12 cellular contexts compared by ENCODE assay signal in the genomic region with DNA sequence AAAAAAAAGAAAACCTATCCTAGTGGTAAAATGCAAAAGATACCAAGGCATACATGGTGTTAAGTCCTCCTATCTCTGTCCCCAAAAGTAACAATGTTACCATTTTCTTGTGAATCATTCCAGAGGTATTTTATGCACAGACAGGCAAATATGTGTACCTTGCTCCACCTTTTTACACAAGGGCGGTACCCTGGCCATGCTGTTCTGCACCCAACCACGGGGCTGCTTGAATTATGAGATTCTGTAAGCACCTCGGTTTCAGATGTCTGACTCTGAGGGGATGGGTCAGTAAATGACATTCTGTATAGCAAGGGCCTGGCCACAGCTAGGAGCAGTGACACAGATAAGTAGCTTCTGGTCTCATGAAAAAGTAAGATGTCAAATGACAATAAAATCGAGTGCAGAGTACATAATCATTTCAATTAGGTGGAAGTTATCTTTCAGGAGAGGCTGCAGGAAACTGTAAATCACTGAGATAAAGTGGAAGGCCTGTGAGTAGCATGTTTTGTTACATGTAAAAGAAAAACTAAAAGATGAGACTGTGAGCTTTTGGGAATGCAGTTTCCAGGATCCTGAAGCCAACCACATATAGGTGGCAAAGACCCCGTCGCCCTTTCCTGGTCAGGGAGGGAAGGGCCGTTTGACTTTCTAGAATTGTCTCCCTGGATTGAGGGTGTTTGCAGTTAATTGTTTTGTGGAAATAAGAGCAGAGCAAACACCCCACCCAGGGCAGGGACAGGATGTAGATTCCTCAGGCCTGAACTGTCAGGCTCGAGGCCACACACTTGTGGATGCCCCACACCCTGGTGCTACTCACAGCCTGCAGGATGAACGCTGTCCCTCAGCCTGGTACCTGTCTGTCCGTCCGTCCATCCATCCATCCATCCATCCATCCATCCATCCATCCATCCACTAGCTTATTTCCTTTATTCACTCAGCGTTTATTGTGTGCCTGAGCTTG. TPM values are rescaled to one million over a fixed set of nuclear protein-coding genes. Genes with fewer than 3 reads are reported as not detected.
DNase-seq lines count a peak whose midpoint lies in the region; ATAC-seq and TF ChIP-seq lines count a peak whose summit lies in the region.
"Had no signal": no experiment of that assay in that cellular context is flagged by ENCODE, and none has a peak within 500 bp of the region (broad histone marks: within the 10 kb centered on the region; RNA-seq: fewer than 3 reads in every experiment).

No MANE protein-coding gene starts in this region.

- peaks cover 62% of the 10 kb centered on the region for H3F3A ChIP-seq in PC-9 (ENCODE audit: insufficient read depth, low read depth)

- H3K4me3 ChIP-seq in breast epithelium (no peak overlapping the region), PC-9 (no peak overlapping the region), upper lobe of right lung (no peak overlapping the region)
- H3K4me3 ChIP-seq: gastrocnemius medialis had no signal

- no peaks in the 10 kb centered on the region for H3K79me2 ChIP-seq in PC-9 (ENCODE audit: low read depth)

- no peaks in the 10 kb centered on the region for H4K20me1 ChIP-seq in PC-9 (ENCODE audit: insufficient read depth)

- H3K4me3 Mint-ChIP-seq in MCF 10A (ENCODE audit: unreplicated experiment), result no peak overlapping the region

- no peak for TF ChIP-seq CTCF in MCF 10A (IDR thresholded peaks at IDR 0.05; ENCODE audit: unreplicated experiment)
- TF ChIP-seq CTCF in breast epithelium (IDR thresholded peaks at IDR 0.05), result no peak
- no peak for TF ChIP-seq CTCF in PC-9 (conservative IDR thresholded peaks at IDR 0.05)
- no peak for TF ChIP-seq CTCF in upper lobe of right lung (IDR thresholded peaks at IDR 0.05)

- H2AFZ ChIP-seq in PC-9, result no peak overlapping the region

- POLR2A ChIA-PET in MCF 10A (lab: Yijun Ruan, JAX), result interaction anchor here (0.6 to 2.1 kb wide), 5 partner anchors 10 to 70 kb away, joined by 3 to 11 read pairs (median 5); no protein-coding TSS in a partner anchor
- POLR2A ChIA-PET in PC-9 (lab: Charles Lee; ENCODE audit: unreplicated experiment), result interaction anchor here (0.5 to 1.2 kb wide), 4 partner anchors 8 to 23 kb away, joined by 3 to 7 read pairs (median 5); no protein-coding TSS in a partner anchor

- no peaks in the 10 kb centered on the region for H3K9me3 Mint-ChIP-seq in MCF 10A (ENCODE audit: unreplicated experiment)

- H3K27me3 ChIP-seq in breast epithelium, result no peaks in the 10 kb centered on the region
- H3K27me3 ChIP-seq in PC-9 (ENCODE audit: insufficient read depth, low read depth), result no peaks in the 10 kb centered on the region
- H3K27me3 ChIP-seq in upper lobe of right lung, result no peaks in the 10 kb centered on the region
- H3K27me3 ChIP-seq: gastrocnemius medialis had no signal

- H3K27ac Mint-ChIP-seq in MCF 10A (ENCODE audit: low read depth, unreplicated experiment), result no peak overlapping the region
- H3K27ac Mint-ChIP-seq: progenitor cell of endocrine pancreas had no signal

- peaks cover 6% of the 10 kb centered on the region for H3K36me3 Mint-ChIP-seq in MCF 10A (ENCODE audit: insufficient read depth, unreplicated experiment)

- DNase-seq in MCF 10A (ENCODE audit: unreplicated experiment) (peak; percentile 43), breast epithelium (ENCODE audit: low spot score in 2 of 2) (no peak), PC-9 (peak; percentile 81 to 90), iPS-NIHi11 (ENCODE audit: low spot score) (peak; percentile 25), upper lobe of right lung (no peak), globus pallidus (ENCODE audit: low spot score) (no peak), NCI-H2029 (lab: John Stamatoyannopoulos, UW) (no peak)
- DNase-seq: DND-41, gastrocnemius medialis, T-helper 9 cell had no signal

- TF ChIP-seq POLR2A in breast epithelium (IDR thresholded peaks at IDR 0.05), result no peak

- H3K9me3 ChIP-seq in breast epithelium (no peaks in the 10 kb centered on the region), PC-9 (ENCODE audit: insufficient read depth, low read depth) (no peaks in the 10 kb centered on the region), upper lobe of right lung (no peaks in the 10 kb centered on the region)
- H3K9me3 ChIP-seq: gastrocnemius medialis had no signal

- H3K4me1 Mint-ChIP-seq in MCF 10A (ENCODE audit: insufficient read depth, unreplicated experiment), result peaks cover 33% of the 10 kb centered on the region

- intact Hi-C loops in MCF 10A (cut with micrococcal nuclease) (no loop called here), breast epithelium (cut with DNase I; ENCODE audit: low total_unique reads) (no loop called here), PC-9 (cut with micrococcal nuclease; ENCODE audit: unreplicated experiment) (loop anchor here (1.0 to 10.0 kb wide), 2 partner anchors 21 to 223 kb away; partner anchors contain the start of gene SLMAP), upper lobe of right lung (cut with DNase I) (no loop called here)

- BruUV-seq in MCF 10A (replicated peaks; lab: Mats Ljungman, UMichigan), result TSS peak; percentile 33
- TSS peak; percentile 27 for BruUV-seq in PC-9 (replicated peaks; lab: Mats Ljungman, UMichigan)

- no peaks in the 10 kb centered on the region for H3K9me2 ChIP-seq in PC-9 (ENCODE audit: insufficient read depth)

- ATAC-seq in upper lobe of right lung (peak; percentile 36), GM18502 (IDR thresholded peaks at IDR 0.05; ENCODE audit: poor library complexity, unreplicated experiment) (no peak)
- ATAC-seq: gastrocnemius medialis had no signal

- CTCF ChIA-PET in MCF 10A (lab: Yijun Ruan, JAX), result interaction anchor here (0.6 to 1.1 kb wide), 4 partner anchors 8 to 200 kb away, joined by 3 to 7 read pairs (median 4); no protein-coding TSS in a partner anchor
- CTCF ChIA-PET in PC-9 (lab: Charles Lee), result interaction anchor here (1.2 kb wide), 1 partner anchor 16 kb away, joined by 3 read pairs; no protein-coding TSS in a partner anchor

- H3K4me1 ChIP-seq in breast epithelium (no peaks in the 10 kb centered on the region), PC-9 (replicated peaks; ENCODE audit: insufficient read depth) (peaks cover 85% of the 10 kb centered on the region), upper lobe of right lung (peaks cover 3% of the 10 kb centered on the region)

- no peaks in the 10 kb centered on the region for H3K27me3 Mint-ChIP-seq in MCF 10A (ENCODE audit: insufficient read depth, unreplicated experiment)
- H3K27me3 Mint-ChIP-seq: progenitor cell of endocrine pancreas had no signal

- H3K36me3 ChIP-seq in breast epithelium (no peaks in the 10 kb centered on the region), PC-9 (ENCODE audit: low read depth) (no peaks in the 10 kb centered on the region), upper lobe of right lung (no peaks in the 10 kb centered on the region)
- H3K36me3 ChIP-seq: gastrocnemius medialis had no signal

- H3K4me2 ChIP-seq in PC-9, result peak overlapping the region; percentile 62

- no peak overlapping the region for H3K27ac ChIP-seq in breast epithelium
- H3K27ac ChIP-seq in PC-9, result peak overlapping the region; percentile 100
- H3K27ac ChIP-seq in upper lobe of right lung, result peak overlapping the region; percentile 24
- H3K27ac ChIP-seq: gastrocnemius medialis had no signal

RNA-seq across cellular contexts. Expression of gene FLNB, which starts 30.2 kb away (rescaled TPM):
- total RNA-seq in MCF 10A (2022) (580 and 593 TPM in 2 replicates), breast epithelium (100 to 1,000 TPM in 2 of 3 donors, 10 to 100 TPM in 1; 40.3 to 242 (median 164) TPM), PC-9 (2021) (349 and 361 TPM in 2 replicates), upper lobe of right lung (115 TPM)

Comparison
In these comparisons a context has a peak if more than half of its experiments do, and no peak if none do; other contexts are left out.
1. DNase-seq: peak in MCF 10A (single experiment), PC-9 (2 of 2) and iPS-NIHi11 (single experiment); none in breast epithelium (0 of 2), upper lobe of right lung (single experiment), globus pallidus (single experiment) and NCI-H2029 (single experiment).
2. H3K27ac ChIP-seq: peak in PC-9 (single experiment) and upper lobe of right lung (single experiment); none in breast epithelium (0 of 2).